13 cellular contexts compared by ENCODE assay signal in genomic region chr17:65984299-65984698, GRCh38.
"Had no signal": no experiment of that assay in that cellular context is flagged by ENCODE, and none has a peak within 500 bp of the region (broad histone marks: within the 10 kb centered on the region; RNA-seq: fewer than 3 reads in every experiment).

No MANE protein-coding gene starts in this region.

- H3K4me1 ChIP-seq: parathyroid adenoma, upper lobe of right lung had no signal

- H3K9ac ChIP-seq: parathyroid adenoma had no signal

- ATAC-seq: natural killer cell; sciatic nerve; stimulated activated memory B cell treated with anti-CD40 and anti-IgM and Interleukin-4, amounts not matched to agents 10 μg/mL and 1 μg/mL and 100 μg/mL, for 72 hours; upper lobe of right lung had no signal

- H3K27ac ChIP-seq: cardiac muscle cell, parathyroid adenoma, upper lobe of right lung had no signal

- H3K9me3 ChIP-seq: upper lobe of right lung had no signal

- H3K4me3 ChIP-seq: cardiac muscle cell, upper lobe of right lung had no signal

- H3K36me3 ChIP-seq: cardiac muscle cell, upper lobe of right lung had no signal

- DNase-seq: activated CD4-positive, alpha-beta T cell treated with anti-CD3 and anti-CD28 coated beads, Interleukin-2, amount 50 U/mL, for 4 hours; activated gamma-delta T cell treated with Interleukin-2 at 50 U/mL for 16 hours; activated naive CD8-positive, alpha-beta T cell treated with anti-CD3 and anti-CD28 coated beads, Interleukin-2, amount 10 ng/mL, durations not matched to agents 7 days and 5 days; anterior cingulate cortex; immature natural killer cell; mesenchymal stem cell; natural killer cell; stimulated activated CD4-positive, alpha-beta T cell treated with anti-CD3 and anti-CD28 coated beads, Interleukin-4, amount 100 ng/mL, for 24 hours; upper lobe of right lung had no signal

- H3K27me3 ChIP-seq: cardiac muscle cell, upper lobe of right lung had no signal
